ENCODE assay signal across 26 cellular contexts in the genomic region with DNA sequence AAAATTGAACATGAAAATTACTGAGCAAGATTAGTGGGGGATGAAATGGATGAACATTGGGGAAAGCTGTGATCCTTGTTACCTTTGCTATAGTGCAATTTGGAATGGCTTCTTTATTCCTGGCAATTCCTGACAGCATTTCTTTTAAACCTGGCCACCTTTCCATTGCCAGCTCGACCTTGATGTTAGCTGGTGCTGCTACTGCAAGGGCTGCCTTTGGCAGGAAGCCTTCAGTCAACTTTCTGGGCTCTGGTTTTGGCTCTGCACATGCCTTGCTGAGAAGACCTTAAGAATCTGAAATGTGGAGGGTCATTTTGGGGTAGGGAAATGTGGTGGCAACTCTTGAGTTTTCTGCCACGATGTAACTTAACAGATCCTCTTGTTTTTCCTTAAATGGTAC.
DNase-seq lines count a peak whose midpoint lies in the region; ATAC-seq lines count a peak whose summit lies in the region.
"Had no signal": no experiment of that assay in that cellular context is flagged by ENCODE, and none has a peak within 500 bp of the region (broad histone marks: within the 10 kb centered on the region; RNA-seq: fewer than 3 reads in every experiment).

No MANE protein-coding gene starts in this region.

- no peaks in the 10 kb centered on the region for H3K27me3 ChIP-seq in Karpas-422 (ENCODE audit: low read length)
- H3K27me3 ChIP-seq: BE2C, esophagus squamous epithelium, upper lobe of right lung had no signal

- no peaks in the 10 kb centered on the region for H3K9me3 Mint-ChIP-seq in activated T-cell treated with anti-CD3 and anti-CD28 coated beads, Interleukin-2, amount 50 U/mL, for 24 hours
- H3K9me3 Mint-ChIP-seq: activated CD4-positive, alpha-beta memory T cell treated with anti-CD3 and anti-CD28 coated beads, Interleukin-2, amount 10 ng/mL, durations not matched to agents 7 days and 5 days had no signal

- ATAC-seq in GM21619 (IDR thresholded peaks at IDR 0.05; ENCODE audit: unreplicated experiment) (no peak), GM18520 (IDR thresholded peaks at IDR 0.05; ENCODE audit: unreplicated experiment) (no peak)
- ATAC-seq: PC-3, upper lobe of right lung had no signal

- H4K20me1 ChIP-seq in Karpas-422 (ENCODE audit: insufficient read depth, low read depth, low read length): no peaks in the 10 kb centered on the region

- no peaks in the 10 kb centered on the region for H3K9me2 ChIP-seq in Karpas-422 (replicated peaks; ENCODE audit: insufficient read depth, low read length)

- H3K4me1 ChIP-seq in Karpas-422 (ENCODE audit: low read length): peaks cover 69% of the 10 kb centered on the region

- H3K4me1 Mint-ChIP-seq in activated T-cell treated with anti-CD3 and anti-CD28 coated beads, Interleukin-2, amount 50 U/mL, for 24 hours (ENCODE audit: low read depth): peaks cover 54% of the 10 kb centered on the region
- H3K4me1 Mint-ChIP-seq: activated CD4-positive, alpha-beta memory T cell treated with anti-CD3 and anti-CD28 coated beads, Interleukin-2, amount 10 ng/mL, durations not matched to agents 7 days and 5 days had no signal

- no peaks in the 10 kb centered on the region for H3K27me3 Mint-ChIP-seq in activated T-cell treated with anti-CD3 and anti-CD28 coated beads, Interleukin-2, amount 50 U/mL, for 24 hours
- H3K27me3 Mint-ChIP-seq: activated CD4-positive, alpha-beta memory T cell treated with anti-CD3 and anti-CD28 coated beads, Interleukin-2, amount 10 ng/mL, durations not matched to agents 7 days and 5 days had no signal

- H3K9ac ChIP-seq in Karpas-422 (ENCODE audit: low read length): no peak overlapping the region

- no peak overlapping the region for H3K4me3 Mint-ChIP-seq in activated T-cell treated with anti-CD3 and anti-CD28 coated beads, Interleukin-2, amount 50 U/mL, for 24 hours
- H3K4me3 Mint-ChIP-seq: activated CD4-positive, alpha-beta memory T cell treated with anti-CD3 and anti-CD28 coated beads, Interleukin-2, amount 10 ng/mL, durations not matched to agents 7 days and 5 days had no signal

- H3K4me2 ChIP-seq in Karpas-422 (ENCODE audit: low read depth, low read length, poor library complexity, severe bottlenecking): no peak overlapping the region

- H3K79me2 ChIP-seq in Karpas-422 (ENCODE audit: low read length): peaks cover 94% of the 10 kb centered on the region

- DNase-seq in activated T-cell treated with anti-CD3 and anti-CD28 coated beads, Interleukin-2, amount 50 U/mL, for 24 hours: no peak
- DNase-seq in activated T-cell treated with anti-CD3 and anti-CD28 coated beads for 4 hours (no peak), Karpas-422 (no peak), globus pallidus (ENCODE audit: low spot score) (peak; percentile 42), putamen (ENCODE audit: low spot score) (peak; percentile 12), AG20443 (ENCODE audit: low spot score) (no peak)
- DNase-seq: activated CD4-positive, alpha-beta memory T cell treated with anti-CD3 and anti-CD28 coated beads, Interleukin-2, amount 10 ng/mL, durations not matched to agents 7 days and 5 days; activated CD4-positive, CD25-positive, alpha-beta regulatory T cell; activated gamma-delta T cell; BE2C; Calu3; EL; esophagus squamous epithelium; islet precursor cell; NCI-H2081; NCI-H345; NCI-H82; PC-3; psoas muscle; SIG-M5; stimulated activated CD8-positive, alpha-beta memory T cell treated with anti-CD3 and anti-CD28 coated beads, Interleukin-4, amount 100 ng/mL, for 48 hours; SW 1271; upper lobe of right lung had no signal

- H2AFZ ChIP-seq in Karpas-422 (ENCODE audit: low read length): no peak overlapping the region

- no peak overlapping the region for H3K4me3 ChIP-seq in Karpas-422 (ENCODE audit: low read length)
- H3K4me3 ChIP-seq: esophagus squamous epithelium, lung, psoas muscle, upper lobe of right lung had no signal

- no peaks in the 10 kb centered on the region for H3K36me3 Mint-ChIP-seq in activated T-cell treated with anti-CD3 and anti-CD28 coated beads, Interleukin-2, amount 50 U/mL, for 24 hours (ENCODE audit: low read depth)

- no peaks in the 10 kb centered on the region for H3K9me3 ChIP-seq in Karpas-422 (ENCODE audit: low read length)
- H3K9me3 ChIP-seq: BE2C, esophagus squamous epithelium, psoas muscle, upper lobe of right lung had no signal

- 0 out of 2 replicates have a peak overlapping the region, but pooled peaks have one; percentile 12 for H3K27ac ChIP-seq in Karpas-422 (ENCODE audit: low read length)
- H3K27ac ChIP-seq: esophagus squamous epithelium, upper lobe of right lung had no signal

- peak overlapping the region; percentile 66 for H3K27ac Mint-ChIP-seq in activated T-cell treated with anti-CD3 and anti-CD28 coated beads, Interleukin-2, amount 50 U/mL, for 24 hours
- H3K27ac Mint-ChIP-seq: activated CD4-positive, alpha-beta memory T cell treated with anti-CD3 and anti-CD28 coated beads, Interleukin-2, amount 10 ng/mL, durations not matched to agents 7 days and 5 days had no signal

- no peaks in the 10 kb centered on the region for H3K36me3 ChIP-seq in Karpas-422 (ENCODE audit: insufficient read depth, low read length)
- H3K36me3 ChIP-seq: BE2C, esophagus squamous epithelium, upper lobe of right lung had no signal

Comparison
In these comparisons a context has a peak if more than half of its experiments do, and no peak if none do; other contexts are left out.
1. DNase-seq: peak in globus pallidus (single experiment) and putamen (single experiment); none in activated T-cell treated with anti-CD3 and anti-CD28 coated beads, Interleukin-2, amount 50 U/mL, for 24 hours (single experiment), activated T-cell treated with anti-CD3 and anti-CD28 coated beads for 4 hours (single experiment), Karpas-422 (single experiment) and AG20443 (single experiment).